ENCODE assay signal across 29 cellular contexts in the genomic region with DNA sequence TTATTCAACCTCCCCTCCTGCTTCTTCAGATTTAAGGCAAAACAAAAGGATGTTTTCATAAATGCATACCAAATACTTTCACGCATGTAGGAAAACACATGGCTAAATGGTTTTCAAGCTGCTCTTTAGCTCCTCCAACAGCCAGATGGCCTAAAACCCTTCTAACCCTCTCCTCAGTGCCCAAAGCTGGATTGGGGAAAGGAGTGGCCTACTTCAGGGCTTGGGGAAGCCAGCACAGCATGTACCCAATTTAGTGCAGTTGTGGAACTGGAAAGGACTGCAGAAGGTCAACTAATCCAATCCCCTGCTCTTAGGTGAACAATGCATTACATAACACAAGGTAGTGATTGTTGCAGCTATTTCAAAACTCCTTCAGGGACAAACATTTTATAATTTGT. TPM values are rescaled to one million over a fixed set of nuclear protein-coding genes. Genes with fewer than 3 reads are reported as not detected.
DNase-seq lines count a peak whose midpoint lies in the region; ATAC-seq, FAIRE-seq and TF ChIP-seq lines count a peak whose summit lies in the region.
"Had no signal": no experiment of that assay in that cellular context is flagged by ENCODE, and none has a peak within 500 bp of the region (broad histone marks: within the 10 kb centered on the region; RNA-seq: fewer than 3 reads in every experiment).

No MANE protein-coding gene starts in this region.

- no peak for FAIRE-seq in HepG2 (lab: Jason Lieb, UNC)
- FAIRE-seq: A549, D721Med, G401.6, HTR-8/SVneo had no signal

- no peak for TF ChIP-seq EP300 in HepG2 (IDR thresholded peaks at IDR 0.05; ENCODE audit: low read depth in 2 of 2, low read length in 2 of 2)
- no peak for TF ChIP-seq EP300 in HepG2 (CRISPR knock-in tag; IDR thresholded peaks at IDR 0.05; ENCODE audit: borderline replicate concordance)

- H2AFZ ChIP-seq in HepG2 (ENCODE audit: low read length), result no peak overlapping the region
- H2AFZ ChIP-seq: GM23248 had no signal

- ATAC-seq in HepG2 (no peak), HG02798 (IDR thresholded peaks at IDR 0.05; ENCODE audit: poor library complexity, unreplicated experiment) (no peak)
- ATAC-seq: A549, PC-3, T-cell had no signal

- H3K4me2 ChIP-seq in HepG2 (ENCODE audit: low read depth, low read length), result peak overlapping the region; percentile 44
- H3K4me2 ChIP-seq: A549; BLaER1 treated with 17β-estradiol and CSF1 and Interleukin-3, amounts not matched to agents 10 nM and 100 nM had no signal

- H3K4me1 ChIP-seq in HepG2 (ENCODE audit: insufficient read depth, low read length), result peaks cover 98% of the 10 kb centered on the region
- H3K4me1 ChIP-seq: BLaER1 treated with 17β-estradiol and CSF1 and Interleukin-3, amounts not matched to agents 10 nM and 100 nM had no signal

- H3K4me3 ChIP-seq in HepG2 (replicated peaks in 1 of 3; ENCODE audit: insufficient read depth in 1 of 3, low read depth in 2 of 3, low read length in 3 of 3), result no peak overlapping the region
- H3K4me3 ChIP-seq: A549; BLaER1 treated with 17β-estradiol and CSF1 and Interleukin-3, amounts not matched to agents 10 nM and 100 nM; GM23248 had no signal

- DNase-seq in NCI-H82 (lab: John Stamatoyannopoulos, UW), result peak; percentile 51
- DNase-seq in NCI-H82 treated with DMSO at 0.1 percent for 48 hours (lab: John Stamatoyannopoulos, UW; ENCODE audit: unreplicated experiment), result no peak
- DNase-seq in NCI-H524 treated with DMSO at 0.1 percent for 48 hours (lab: John Stamatoyannopoulos, UW), result peak; percentile 72
- DNase-seq in brain pericyte (ENCODE audit: low read depth, low spot score), result peak; percentile 2
- DNase-seq in HepG2 (ENCODE audit: low spot score), result no peak
- no peak for DNase-seq in NCI-H526 treated with DMSO at 0.1 percent for 48 hours (lab: John Stamatoyannopoulos, UW)
- DNase-seq: AML-193; CD4-positive, alpha-beta T cell; GM23248; H7; KBM-7; MV-4-11; NCI-H1105; NCI-H1436 treated with DMSO at 0.1 percent for 48 hours; NCI-H2029; NCI-H226; NCI-H526; NK-92 treated with Interleukin-12 subunit alpha and Interleukin-12 subunit beta, amount 100 ng/mL, for 24 hours; PC-3; T-cell had no signal

- BruUV-seq in HepG2 (replicated peaks; lab: Mats Ljungman, UMichigan), result no TSS peak

- no peaks in the 10 kb centered on the region for H3K27me3 ChIP-seq in HepG2 (ENCODE audit: control insufficient read depth in 1 of 2, insufficient read depth in 2 of 2, low read length in 2 of 2)
- H3K27me3 ChIP-seq: BLaER1 treated with 17β-estradiol and CSF1 and Interleukin-3, amounts not matched to agents 10 nM and 100 nM had no signal

- H3K36me3 ChIP-seq in HepG2 (replicated peaks in 1 of 2; ENCODE audit: control insufficient read depth in 1 of 2, insufficient read depth in 2 of 2, low read length in 2 of 2), result peaks cover 12 to 48% of the 10 kb centered on the region in 2 experiments
- H3K36me3 ChIP-seq: BLaER1 treated with 17β-estradiol and CSF1 and Interleukin-3, amounts not matched to agents 10 nM and 100 nM had no signal

- 95% methylated on average over 1 of the region's 1 CpG for WGBS in HepG2 (ENCODE audit: low lambda C conversion rate)

- intact Hi-C loops in HepG2 (cut with micrococcal nuclease; ENCODE audit: unreplicated experiment), result no loop called here

- CTCF ChIA-PET in HepG2 (lab: Yijun Ruan, JAX; ENCODE audit: low intra/inter-chr PET ratio, low total read pairs), result no interaction called here

- TF ChIP-seq CTCF in HepG2 (CRISPR knock-in tag; IDR thresholded peaks at IDR 0.05), result no peak

- no peaks in the 10 kb centered on the region for H3K9me3 ChIP-seq in HepG2 (ENCODE audit: low read length)
- H3K9me3 ChIP-seq: A549; BLaER1 treated with 17β-estradiol and CSF1 and Interleukin-3, amounts not matched to agents 10 nM and 100 nM had no signal

- in situ Hi-C loops in HepG2 (cut with HindIII; ENCODE audit: extremely low pct_ligation_motif_present, low pct_unique_long_range_greater_than_20kb), result no loop called here

- peak overlapping the region; percentile 24; the same call in 1 of the 2 replicates for H3K9ac ChIP-seq in HepG2 (ENCODE audit: insufficient read depth, low read depth, low read length)
- H3K9ac ChIP-seq: BLaER1 treated with 17β-estradiol and CSF1 and Interleukin-3, amounts not matched to agents 10 nM and 100 nM; GM23248 had no signal

- TF ChIP-seq RAD21 in HepG2 (CRISPR knock-in tag; IDR thresholded peaks at IDR 0.05), result no peak

- no peaks in the 10 kb centered on the region for H4K20me1 ChIP-seq in HepG2 (ENCODE audit: insufficient read depth, low read length)
- H4K20me1 ChIP-seq: BLaER1 treated with 17β-estradiol and CSF1 and Interleukin-3, amounts not matched to agents 10 nM and 100 nM had no signal

- no peak for TF ChIP-seq POLR2A in HepG2 (IDR thresholded peaks at IDR 0.05; ENCODE audit: insufficient read depth in 1 of 2, low read depth in 2 of 2, low read length in 2 of 2)

- H3K27ac ChIP-seq in HepG2 (ENCODE audit: extremely low read length, insufficient read depth, low read length), result peak overlapping the region; percentile 79
- H3K27ac ChIP-seq: A549; BLaER1 treated with 17β-estradiol and CSF1 and Interleukin-3, amounts not matched to agents 10 nM and 100 nM; GM23248 had no signal

- POLR2A ChIA-PET in HepG2 (lab: Yijun Ruan, JAX), result interaction anchor here (1.2 to 4.4 kb wide), 5 partner anchors 8 to 91 kb away, joined by 4 to 60 read pairs (median 7); a partner anchor contains a TSS

- H3K79me2 ChIP-seq in HepG2 (ENCODE audit: insufficient read depth, low read length), result peaks cover 81% of the 10 kb centered on the region

TF ChIP-seq in HepG2, 621 proteins besides CTCF, POLR2A, EP300 and RAD21:
- TF ChIP-seq SOX13 (IDR thresholded peaks at IDR 0.05), result no peak
- peak in 1 of 2 experiments; percentile 75; a peak in 2 of 4 replicates for TF ChIP-seq SOX13 (CRISPR knock-in tag; conservative IDR thresholded peaks at IDR 0.05 in 1 of 2, IDR thresholded peaks at IDR 0.05 in 1 of 2)
- no peak for TF ChIP-seq CREB1 (IDR thresholded peaks at IDR 0.05)
- 0 out of 2 replicates have a peak, but pooled peaks have one; percentile 3 for TF ChIP-seq CREB1 (CRISPR knock-in tag; IDR thresholded peaks at IDR 0.05)
- TF ChIP-seq RFX3 (CRISPR knock-in tag; IDR thresholded peaks at IDR 0.05), result 0 out of 2 replicates have a peak, but pooled peaks have one; percentile 11
- TF ChIP-seq SOX5 (CRISPR knock-in tag; IDR thresholded peaks at IDR 0.05; ENCODE audit: borderline replicate concordance), result 0 out of 2 replicates have a peak, but pooled peaks have one; percentile 39
- TF ChIP-seq KMT2B (CRISPR knock-in tag; IDR thresholded peaks at IDR 0.05), result no peak
- TF ChIP-seq FOXP1 (IDR thresholded peaks at IDR 0.05), result no peak
- TF ChIP-seq FOXP1 (CRISPR knock-in tag; IDR thresholded peaks at IDR 0.05), result no peak

RNA-seq across cellular contexts. Expression of a gene that starts 9.3 kb away (rescaled TPM):
- 38.3 and 38.5 TPM in 2 replicates for total RNA-seq in HepG2 (2016; rRNA removed; fragmentation: Illumina TruSeq; extraction: Trizol)
- total RNA-seq in HepG2 (2016; cell fraction: cytosol; rRNA removed; fragmentation: Illumina TruSeq; extraction: Trizol; ENCODE audit: low read depth), result 6.6 and 9.4 TPM in 2 replicates
- 33.8 and 35.2 TPM in 2 replicates for total RNA-seq in HepG2 (2016; cell fraction: insoluble cytoplasmic fraction; rRNA removed; fragmentation: Illumina TruSeq; extraction: Trizol)
- 11.9 and 15.3 TPM in 2 replicates for total RNA-seq in HepG2 (2016; cell fraction: membrane; rRNA removed; fragmentation: Illumina TruSeq; extraction: Trizol)
- total RNA-seq in HepG2 (2016; cell fraction: nucleus; rRNA removed; fragmentation: Illumina TruSeq; extraction: Trizol), result 102 and 119 TPM in 2 replicates
- polyA plus RNA-seq in HepG2 (2011; rRNA removed), result 64.0 and 65.5 TPM in 2 replicates
- polyA plus RNA-seq in HepG2 (2011; cell fraction: cytosol; rRNA removed), result 20.1 and 37.4 TPM in 2 replicates
- polyA plus RNA-seq in HepG2 (2011; cell fraction: nucleus; rRNA removed), result 61.3 and 88.6 TPM in 2 replicates
- 145 and 175 TPM in 2 replicates for polyA plus RNA-seq in HepG2 (2012)
- 5.8 and 7.1 TPM in 2 replicates for polyA plus RNA-seq in HepG2 (2016; cell fraction: cytosol; fragmentation: Illumina TruSeq; extraction: Trizol; ENCODE audit: low read depth)
- polyA plus RNA-seq in HepG2 (2016; cell fraction: insoluble cytoplasmic fraction; fragmentation: Illumina TruSeq; extraction: Trizol; ENCODE audit: low read depth), result 50.8 and 58.7 TPM in 2 replicates
- polyA plus RNA-seq in HepG2 (2016; cell fraction: membrane; fragmentation: Illumina TruSeq; extraction: Trizol; ENCODE audit: low read depth), result 13.1 and 13.9 TPM in 2 replicates
- polyA plus RNA-seq in HepG2 (2016; cell fraction: nucleus; fragmentation: Illumina TruSeq; extraction: Trizol; ENCODE audit: insufficient read depth, low read depth), result 177 and 188 TPM in 2 replicates
- polyA minus RNA-seq in HepG2 (2011; rRNA and poly(A)+ RNA removed; ENCODE audit: low replicate concordance), result 0.02 and 35.4 TPM in 2 replicates
- 46.0 and 76.1 TPM in 2 replicates for polyA minus RNA-seq in HepG2 (2011; cell fraction: cytosol; rRNA and poly(A)+ RNA removed)
- polyA minus RNA-seq in HepG2 (2011; cell fraction: nucleus; rRNA and poly(A)+ RNA removed), result 133 and 175 TPM in 2 replicates
- total RNA-seq: GM23248, H7, LHCN-M2, PC-3, SK-MEL-5 had no signal
- polyA plus RNA-seq: GM23248 had no signal

RNA-seq across cellular contexts. Expression of a gene that starts 53.0 kb away (rescaled TPM):
- not detected in 2 replicates for total RNA-seq in HepG2 (2016; rRNA removed; fragmentation: Illumina TruSeq; extraction: Trizol)
- total RNA-seq in HepG2 (2016; cell fraction: cytosol; rRNA removed; fragmentation: Illumina TruSeq; extraction: Trizol; ENCODE audit: low read depth), result not detected in 2 replicates
- total RNA-seq in HepG2 (2016; cell fraction: insoluble cytoplasmic fraction; rRNA removed; fragmentation: Illumina TruSeq; extraction: Trizol), result not detected in 2 replicates
- not detected in 2 replicates for total RNA-seq in HepG2 (2016; cell fraction: membrane; rRNA removed; fragmentation: Illumina TruSeq; extraction: Trizol)
- total RNA-seq in HepG2 (2016; cell fraction: nucleus; rRNA removed; fragmentation: Illumina TruSeq; extraction: Trizol), result not detected in 2 replicates
- 0.11 TPM in 1 of 2 replicates, not detected in the other for polyA plus RNA-seq in HepG2 (2011; rRNA removed)
- polyA plus RNA-seq in HepG2 (2011; cell fraction: cytosol; rRNA removed), result not detected in 2 replicates
- not detected in 2 replicates for polyA plus RNA-seq in HepG2 (2011; cell fraction: nucleus; rRNA removed)
- not detected in 2 replicates for polyA plus RNA-seq in HepG2 (2012)
- not detected in 2 replicates for polyA plus RNA-seq in HepG2 (2016; cell fraction: cytosol; fragmentation: Illumina TruSeq; extraction: Trizol; ENCODE audit: low read depth)
- not detected in 2 replicates for polyA plus RNA-seq in HepG2 (2016; cell fraction: insoluble cytoplasmic fraction; fragmentation: Illumina TruSeq; extraction: Trizol; ENCODE audit: low read depth)
- polyA plus RNA-seq in HepG2 (2016; cell fraction: membrane; fragmentation: Illumina TruSeq; extraction: Trizol; ENCODE audit: low read depth), result not detected in 2 replicates
- polyA plus RNA-seq in HepG2 (2016; cell fraction: nucleus; fragmentation: Illumina TruSeq; extraction: Trizol; ENCODE audit: insufficient read depth, low read depth), result not detected in 2 replicates
- not detected in 2 replicates for polyA minus RNA-seq in HepG2 (2011; rRNA and poly(A)+ RNA removed; ENCODE audit: low replicate concordance)
- polyA minus RNA-seq in HepG2 (2011; cell fraction: cytosol; rRNA and poly(A)+ RNA removed), result not detected in 2 replicates
- polyA minus RNA-seq in HepG2 (2011; cell fraction: nucleus; rRNA and poly(A)+ RNA removed), result not detected in 2 replicates
- total RNA-seq: GM23248, H7, LHCN-M2, MCF 10A, PC-3, SK-MEL-5 had no signal
- polyA plus RNA-seq: A549, GM23248 had no signal

Comparison
In these comparisons a context has a peak if more than half of its experiments do, and no peak if none do; other contexts are left out.
1. DNase-seq: peak in NCI-H82 (single experiment), NCI-H524 treated with DMSO at 0.1 percent for 48 hours (single experiment) and brain pericyte (single experiment); none in NCI-H82 treated with DMSO at 0.1 percent for 48 hours (single experiment), HepG2 (single experiment) and NCI-H526 treated with DMSO at 0.1 percent for 48 hours (single experiment).